1 cellular context compared by ENCODE assay signal in genomic region chr3:124730920-124731297, GRCh38.
TF ChIP-seq lines count a peak whose summit lies in the region.

No MANE protein-coding gene starts in this region.

TF ChIP-seq in HepG2, 621 proteins besides CTCF, POLR2A, EP300 and RAD21 (continued from another document and continues in another):
- TF ChIP-seq THRA (CRISPR knock-in tag; IDR thresholded peaks at IDR 0.05; ENCODE audit: borderline replicate concordance) (peak; percentile 88; the same call in 1 of the 2 replicates), SNAPC2 (CRISPR knock-in tag; IDR thresholded peaks at IDR 0.05) (no peak), ZNF879 (CRISPR knock-in tag; IDR thresholded peaks at IDR 0.05) (no peak; the same call in 1 of the 2 replicates), FOXO1 (CRISPR knock-in tag; IDR thresholded peaks at IDR 0.05) (peak; percentile 69; the same call in 1 of the 2 replicates), ZBTB33 (CRISPR knock-in tag; IDR thresholded peaks at IDR 0.05) (0 out of 2 replicates have a peak, but pooled peaks have one; percentile 32), PITX1 (CRISPR knock-in tag; IDR thresholded peaks at IDR 0.05) (0 out of 2 replicates have a peak, but pooled peaks have one; percentile 32), REPIN1 (CRISPR knock-in tag; IDR thresholded peaks at IDR 0.05; ENCODE audit: borderline replicate concordance, low read depth) (0 out of 2 replicates have a peak, but pooled peaks have one; percentile 10), ZNF83 (CRISPR knock-in tag; IDR thresholded peaks at IDR 0.05; ENCODE audit: borderline replicate concordance) (no peak), ZIK1 (CRISPR knock-in tag; IDR thresholded peaks at IDR 0.05; ENCODE audit: borderline replicate concordance, low read depth) (no peak), CBX5 (CRISPR knock-in tag; IDR thresholded peaks at IDR 0.05; ENCODE audit: borderline replicate concordance) (peak; percentile 70; the same call in 1 of the 2 replicates), ZNF331 (CRISPR knock-in tag; IDR thresholded peaks at IDR 0.05) (peak; percentile 62; the same call in 1 of the 2 replicates), HNRNPH1 (optimal IDR thresholded peaks at IDR 0.05; ENCODE audit: low read depth, low read length) (no peak), NFIC (IDR thresholded peaks at IDR 0.05; ENCODE audit: low read length) (no peak), PRDM15 (CRISPR knock-in tag; IDR thresholded peaks at IDR 0.05) (no peak), CEBPB (IDR thresholded peaks at IDR 0.05; ENCODE audit: borderline replicate concordance, low read depth, low read length) (peak; percentile 86), HNF4G (IDR thresholded peaks at IDR 0.05; ENCODE audit: borderline replicate concordance, low read depth, low read length) (0 out of 2 replicates have a peak, but pooled peaks have one; percentile 30), HNF4G (CRISPR knock-in tag; IDR thresholded peaks at IDR 0.05; ENCODE audit: borderline replicate concordance, low read depth) (no peak), ZNF891 (CRISPR knock-in tag; IDR thresholded peaks at IDR 0.05) (no peak), NR2F2 (IDR thresholded peaks at IDR 0.05; ENCODE audit: borderline replicate concordance, low read depth) (peak; percentile 64; the same call in 1 of the 2 replicates), RXRA (CRISPR knock-in tag; IDR thresholded peaks at IDR 0.05) (peak; percentile 90), DDIT3 (CRISPR knock-in tag; IDR thresholded peaks at IDR 0.05) (no peak), KLF9 (CRISPR knock-in tag; IDR thresholded peaks at IDR 0.05; ENCODE audit: low read depth) (no peak), ARNTL (CRISPR knock-in tag; IDR thresholded peaks at IDR 0.05) (no peak), HDAC2 (CRISPR knock-in tag; IDR thresholded peaks at IDR 0.05) (peak; percentile 77), SRSF9 (IDR thresholded peaks at IDR 0.05; ENCODE audit: borderline replicate concordance, insufficient read depth, low read depth, low read length, poor library complexity, severe bottlenecking) (no peak), GTF3A (CRISPR knock-in tag; conservative IDR thresholded peaks at IDR 0.05) (no peak), NFAT5 (CRISPR knock-in tag; IDR thresholded peaks at IDR 0.05) (no peak), SYNCRIP (IDR thresholded peaks at IDR 0.05; ENCODE audit: insufficient read depth, low read depth, low read length) (no peak), SKIL (CRISPR knock-in tag; IDR thresholded peaks at IDR 0.05; ENCODE audit: borderline replicate concordance) (no peak), ZNF552 (CRISPR knock-in tag; IDR thresholded peaks at IDR 0.05; ENCODE audit: borderline replicate concordance) (no peak), DNMT3B (CRISPR knock-in tag; conservative IDR thresholded peaks at IDR 0.05) (no peak), POLR2AphosphoS2 (IDR thresholded peaks at IDR 0.05; ENCODE audit: low read depth, low read length) (no peak), ZNF232 (CRISPR knock-in tag; IDR thresholded peaks at IDR 0.05; ENCODE audit: borderline replicate concordance) (no peak), NBN (conservative IDR thresholded peaks at IDR 0.05) (no peak), SIN3A (IDR thresholded peaks at IDR 0.05; ENCODE audit: borderline replicate concordance, low read depth, low read length) (peak; percentile 67; the same call in 1 of the 2 replicates), ZNF878 (CRISPR knock-in tag; IDR thresholded peaks at IDR 0.05) (no peak), CREB3 (CRISPR knock-in tag; IDR thresholded peaks at IDR 0.05) (no peak), ZNF710 (CRISPR knock-in tag; IDR thresholded peaks at IDR 0.05; ENCODE audit: borderline replicate concordance) (no peak), SALL1 (CRISPR knock-in tag; IDR thresholded peaks at IDR 0.05) (peak; percentile 54), SCMH1 (CRISPR knock-in tag; IDR thresholded peaks at IDR 0.05; ENCODE audit: borderline replicate concordance) (no peak), DRAP1 (CRISPR knock-in tag; IDR thresholded peaks at IDR 0.05) (peak; percentile 24; the same call in 1 of the 2 replicates), SP1 (IDR thresholded peaks at IDR 0.05) (no peak), SP1 (CRISPR knock-in tag; IDR thresholded peaks at IDR 0.05) (0 out of 2 replicates have a peak, but pooled peaks have one; percentile 18)
